ENCODE assay signal across 1 cellular context in the genomic region with DNA sequence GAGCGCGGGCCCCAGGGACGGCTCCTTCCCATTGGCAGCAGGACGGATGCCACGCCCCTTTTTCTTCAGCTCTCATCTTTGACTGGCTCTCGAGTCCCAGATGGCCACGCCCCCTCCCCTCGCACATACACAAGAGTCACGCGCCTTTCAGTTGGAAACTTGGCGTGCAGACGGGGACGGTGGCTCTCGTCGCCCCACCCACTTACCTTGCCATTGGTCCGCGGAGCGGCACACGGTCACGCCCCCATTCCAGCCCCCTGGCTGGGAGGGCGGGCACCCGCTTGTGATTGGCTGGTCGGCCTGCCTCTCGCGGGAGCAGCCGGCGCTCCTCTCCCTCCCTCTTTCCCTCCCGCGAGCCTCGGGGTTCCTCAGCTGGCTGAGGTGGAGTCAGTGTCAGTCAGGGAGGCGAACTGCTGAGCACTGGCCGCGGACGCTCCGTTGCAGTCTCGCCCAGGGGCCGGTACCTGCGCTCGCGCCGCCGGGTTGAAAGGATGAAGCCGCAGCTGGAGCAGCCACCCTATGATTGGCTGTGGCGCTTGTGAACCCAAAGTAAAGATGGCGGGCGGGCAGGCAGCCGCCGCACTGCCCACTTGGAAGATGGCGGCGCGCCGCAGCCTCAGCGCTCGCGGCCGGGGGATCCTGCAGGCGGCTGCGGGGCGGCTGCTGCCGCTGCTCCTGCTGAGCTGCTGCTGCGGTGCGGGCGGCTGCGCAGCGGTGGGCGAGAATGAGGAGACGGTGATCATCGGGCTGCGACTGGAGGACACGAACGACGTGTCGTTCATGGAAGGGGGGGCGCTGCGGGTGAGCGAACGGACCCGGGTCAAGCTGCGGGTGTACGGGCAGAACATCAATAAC.
TF ChIP-seq lines count a peak whose summit lies in the region.

A gene (plus strand): TSS at position 333 of the 855 bp plus-strand sequence. CDS start 187 bp downstream, at position 520.

TF ChIP-seq in K562, 482 proteins besides CTCF, POLR2A, EP300 and RAD21 (continued from another document and continues in another):
- TF ChIP-seq SRSF3 (IDR thresholded peaks at IDR 0.05; ENCODE audit: insufficient read depth, low read length) (no peak), COPS2 (conservative IDR thresholded peaks at IDR 0.05) (no peak), XRCC3 (IDR thresholded peaks at IDR 0.05) (no peak), KAT2B (IDR thresholded peaks at IDR 0.05; ENCODE audit: low read depth, low read length) (no peak), NCOA6 (IDR thresholded peaks at IDR 0.05) (no peak), RB1 (IDR thresholded peaks at IDR 0.05; ENCODE audit: low read depth) (no peak), CAMTA2 (CRISPR knock-in tag; conservative IDR thresholded peaks at IDR 0.05) (no peak), SMARCB1 (IDR thresholded peaks at IDR 0.05; ENCODE audit: insufficient read length, low read depth) (no peak), KDM2B (CRISPR knock-in tag; IDR thresholded peaks at IDR 0.05) (no peak), PHF8 (IDR thresholded peaks at IDR 0.05; ENCODE audit: borderline replicate concordance, low read length) (peak; percentile 80; the same call in 1 of the 2 replicates), NR2C2 (CRISPR knock-in tag; IDR thresholded peaks at IDR 0.05) (no peak), NR2C2 (tag; IDR thresholded peaks at IDR 0.05) (peak; percentile 84), ERF (CRISPR knock-in tag; IDR thresholded peaks at IDR 0.05) (no peak), ZC3H11A (IDR thresholded peaks at IDR 0.05; ENCODE audit: low read depth, low read length) (no peak), HDAC6 (IDR thresholded peaks at IDR 0.05; ENCODE audit: low read depth, low read length) (no peak), NCOA2 (IDR thresholded peaks at IDR 0.05; ENCODE audit: partially characterized antibody in 2 of 2) (no peak), SAP30 (IDR thresholded peaks at IDR 0.05; ENCODE audit: borderline replicate concordance, insufficient read depth, low read depth, low read length, poor library complexity, severe bottlenecking) (peak; percentile 43), BMI1 (IDR thresholded peaks at IDR 0.05; ENCODE audit: low read length) (no peak), KLF1 (tag; IDR thresholded peaks at IDR 0.05) (no peak), NR2C1 (IDR thresholded peaks at IDR 0.05) (no peak; the same call in 1 of the 2 replicates), NR2C1 (tag; IDR thresholded peaks at IDR 0.05) (no peak), NONO (IDR thresholded peaks at IDR 0.05; ENCODE audit: low read depth in 2 of 2, low read length in 1 of 2) (peak in 1 of 2 experiments; percentile 86; a peak in 2 of 4 replicates), NFE2 (IDR thresholded peaks at IDR 0.05; ENCODE audit: low read depth) (no peak), ARID1B (IDR thresholded peaks at IDR 0.05) (no peak), FIP1L1 (IDR thresholded peaks at IDR 0.05; ENCODE audit: low read depth, low read length, poor library complexity, severe bottlenecking) (no peak), IRF2 (CRISPR knock-in tag; IDR thresholded peaks at IDR 0.05) (no peak), ZSCAN32 (CRISPR knock-in tag; IDR thresholded peaks at IDR 0.05) (no peak), DNMT1 (IDR thresholded peaks at IDR 0.05) (no peak), TAF9B (IDR thresholded peaks at IDR 0.05; ENCODE audit: partially characterized antibody) (peak; percentile 23), OTX1 (CRISPR knock-in tag; IDR thresholded peaks at IDR 0.05) (no peak), ZBTB17 (CRISPR knock-in tag; IDR thresholded peaks at IDR 0.05) (no peak), ZNF217 (CRISPR knock-in tag; IDR thresholded peaks at IDR 0.05) (no peak), PCBP1 (IDR thresholded peaks at IDR 0.05; ENCODE audit: low read depth, low read length, poor library complexity, severe bottlenecking) (peak; percentile 48), ASH1L (IDR thresholded peaks at IDR 0.05; ENCODE audit: borderline replicate concordance, low read depth, partially characterized antibody) (no peak), MAFG (tag; conservative IDR thresholded peaks at IDR 0.05) (no peak), GTF2A2 (tag; IDR thresholded peaks at IDR 0.05) (no peak)
- TF ChIP-seq, protein P1, sequence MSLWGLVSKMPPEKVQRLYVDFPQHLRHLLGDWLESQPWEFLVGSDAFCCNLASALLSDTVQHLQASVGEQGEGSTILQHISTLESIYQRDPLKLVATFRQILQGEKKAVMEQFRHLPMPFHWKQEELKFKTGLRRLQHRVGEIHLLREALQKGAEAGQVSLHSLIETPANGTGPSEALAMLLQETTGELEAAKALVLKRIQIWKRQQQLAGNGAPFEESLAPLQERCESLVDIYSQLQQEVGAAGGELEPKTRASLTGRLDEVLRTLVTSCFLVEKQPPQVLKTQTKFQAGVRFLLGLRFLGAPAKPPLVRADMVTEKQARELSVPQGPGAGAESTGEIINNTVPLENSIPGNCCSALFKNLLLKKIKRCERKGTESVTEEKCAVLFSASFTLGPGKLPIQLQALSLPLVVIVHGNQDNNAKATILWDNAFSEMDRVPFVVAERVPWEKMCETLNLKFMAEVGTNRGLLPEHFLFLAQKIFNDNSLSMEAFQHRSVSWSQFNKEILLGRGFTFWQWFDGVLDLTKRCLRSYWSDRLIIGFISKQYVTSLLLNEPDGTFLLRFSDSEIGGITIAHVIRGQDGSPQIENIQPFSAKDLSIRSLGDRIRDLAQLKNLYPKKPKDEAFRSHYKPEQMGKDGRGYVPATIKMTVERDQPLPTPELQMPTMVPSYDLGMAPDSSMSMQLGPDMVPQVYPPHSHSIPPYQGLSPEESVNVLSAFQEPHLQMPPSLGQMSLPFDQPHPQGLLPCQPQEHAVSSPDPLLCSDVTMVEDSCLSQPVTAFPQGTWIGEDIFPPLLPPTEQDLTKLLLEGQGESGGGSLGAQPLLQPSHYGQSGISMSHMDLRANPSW (CRISPR knock-in tag; IDR thresholded peaks at IDR 0.05): no peak
- TF ChIP-seq, protein P2, sequence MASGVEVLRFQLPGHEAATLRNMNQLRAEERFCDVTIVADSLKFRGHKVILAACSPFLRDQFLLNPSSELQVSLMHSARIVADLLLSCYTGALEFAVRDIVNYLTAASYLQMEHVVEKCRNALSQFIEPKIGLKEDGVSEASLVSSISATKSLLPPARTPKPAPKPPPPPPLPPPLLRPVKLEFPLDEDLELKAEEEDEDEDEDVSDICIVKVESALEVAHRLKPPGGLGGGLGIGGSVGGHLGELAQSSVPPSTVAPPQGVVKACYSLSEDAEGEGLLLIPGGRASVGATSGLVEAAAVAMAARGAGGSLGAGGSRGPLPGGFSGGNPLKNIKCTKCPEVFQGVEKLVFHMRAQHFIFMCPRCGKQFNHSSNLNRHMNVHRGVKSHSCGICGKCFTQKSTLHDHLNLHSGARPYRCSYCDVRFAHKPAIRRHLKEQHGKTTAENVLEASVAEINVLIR (CRISPR knock-in tag; IDR thresholded peaks at IDR 0.05): no peak
- TF ChIP-seq, protein P3, sequence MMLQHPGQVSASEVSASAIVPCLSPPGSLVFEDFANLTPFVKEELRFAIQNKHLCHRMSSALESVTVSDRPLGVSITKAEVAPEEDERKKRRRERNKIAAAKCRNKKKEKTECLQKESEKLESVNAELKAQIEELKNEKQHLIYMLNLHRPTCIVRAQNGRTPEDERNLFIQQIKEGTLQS (IDR thresholded peaks at IDR 0.05): no peak
- TF ChIP-seq, protein P3 (CRISPR knock-in tag; conservative IDR thresholded peaks at IDR 0.05): no peak
- TF ChIP-seq, protein P4, sequence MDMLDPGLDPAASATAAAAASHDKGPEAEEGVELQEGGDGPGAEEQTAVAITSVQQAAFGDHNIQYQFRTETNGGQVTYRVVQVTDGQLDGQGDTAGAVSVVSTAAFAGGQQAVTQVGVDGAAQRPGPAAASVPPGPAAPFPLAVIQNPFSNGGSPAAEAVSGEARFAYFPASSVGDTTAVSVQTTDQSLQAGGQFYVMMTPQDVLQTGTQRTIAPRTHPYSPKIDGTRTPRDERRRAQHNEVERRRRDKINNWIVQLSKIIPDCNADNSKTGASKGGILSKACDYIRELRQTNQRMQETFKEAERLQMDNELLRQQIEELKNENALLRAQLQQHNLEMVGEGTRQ (CRISPR knock-in tag; IDR thresholded peaks at IDR 0.05): peak; percentile 71
- TF ChIP-seq, protein P5, sequence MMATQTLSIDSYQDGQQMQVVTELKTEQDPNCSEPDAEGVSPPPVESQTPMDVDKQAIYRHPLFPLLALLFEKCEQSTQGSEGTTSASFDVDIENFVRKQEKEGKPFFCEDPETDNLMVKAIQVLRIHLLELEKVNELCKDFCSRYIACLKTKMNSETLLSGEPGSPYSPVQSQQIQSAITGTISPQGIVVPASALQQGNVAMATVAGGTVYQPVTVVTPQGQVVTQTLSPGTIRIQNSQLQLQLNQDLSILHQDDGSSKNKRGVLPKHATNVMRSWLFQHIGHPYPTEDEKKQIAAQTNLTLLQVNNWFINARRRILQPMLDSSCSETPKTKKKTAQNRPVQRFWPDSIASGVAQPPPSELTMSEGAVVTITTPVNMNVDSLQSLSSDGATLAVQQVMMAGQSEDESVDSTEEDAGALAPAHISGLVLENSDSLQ (IDR thresholded peaks at IDR 0.05): peak; percentile 99
- TF ChIP-seq, protein P6, sequence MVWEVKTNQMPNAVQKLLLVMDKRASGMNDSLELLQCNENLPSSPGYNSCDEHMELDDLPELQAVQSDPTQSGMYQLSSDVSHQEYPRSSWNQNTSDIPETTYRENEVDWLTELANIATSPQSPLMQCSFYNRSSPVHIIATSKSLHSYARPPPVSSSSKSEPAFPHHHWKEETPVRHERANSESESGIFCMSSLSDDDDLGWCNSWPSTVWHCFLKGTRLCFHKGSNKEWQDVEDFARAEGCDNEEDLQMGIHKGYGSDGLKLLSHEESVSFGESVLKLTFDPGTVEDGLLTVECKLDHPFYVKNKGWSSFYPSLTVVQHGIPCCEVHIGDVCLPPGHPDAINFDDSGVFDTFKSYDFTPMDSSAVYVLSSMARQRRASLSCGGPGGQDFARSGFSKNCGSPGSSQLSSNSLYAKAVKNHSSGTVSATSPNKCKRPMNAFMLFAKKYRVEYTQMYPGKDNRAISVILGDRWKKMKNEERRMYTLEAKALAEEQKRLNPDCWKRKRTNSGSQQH (CRISPR knock-in tag; IDR thresholded peaks at IDR 0.05): no peak
- TF ChIP-seq, protein P7, sequence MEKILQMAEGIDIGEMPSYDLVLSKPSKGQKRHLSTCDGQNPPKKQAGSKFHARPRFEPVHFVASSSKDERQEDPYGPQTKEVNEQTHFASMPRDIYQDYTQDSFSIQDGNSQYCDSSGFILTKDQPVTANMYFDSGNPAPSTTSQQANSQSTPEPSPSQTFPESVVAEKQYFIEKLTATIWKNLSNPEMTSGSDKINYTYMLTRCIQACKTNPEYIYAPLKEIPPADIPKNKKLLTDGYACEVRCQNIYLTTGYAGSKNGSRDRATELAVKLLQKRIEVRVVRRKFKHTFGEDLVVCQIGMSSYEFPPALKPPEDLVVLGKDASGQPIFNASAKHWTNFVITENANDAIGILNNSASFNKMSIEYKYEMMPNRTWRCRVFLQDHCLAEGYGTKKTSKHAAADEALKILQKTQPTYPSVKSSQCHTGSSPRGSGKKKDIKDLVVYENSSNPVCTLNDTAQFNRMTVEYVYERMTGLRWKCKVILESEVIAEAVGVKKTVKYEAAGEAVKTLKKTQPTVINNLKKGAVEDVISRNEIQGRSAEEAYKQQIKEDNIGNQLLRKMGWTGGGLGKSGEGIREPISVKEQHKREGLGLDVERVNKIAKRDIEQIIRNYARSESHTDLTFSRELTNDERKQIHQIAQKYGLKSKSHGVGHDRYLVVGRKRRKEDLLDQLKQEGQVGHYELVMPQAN (IDR thresholded peaks at IDR 0.05; ENCODE audit: borderline replicate concordance): peak; percentile 10; the same call in 1 of the 2 replicates
- TF ChIP-seq, protein P8, sequence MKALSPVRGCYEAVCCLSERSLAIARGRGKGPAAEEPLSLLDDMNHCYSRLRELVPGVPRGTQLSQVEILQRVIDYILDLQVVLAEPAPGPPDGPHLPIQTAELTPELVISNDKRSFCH (CRISPR knock-in tag; IDR thresholded peaks at IDR 0.05): no peak
- TF ChIP-seq, protein P8 (tag; IDR thresholded peaks at IDR 0.05): no peak
- TF ChIP-seq, protein P9, sequence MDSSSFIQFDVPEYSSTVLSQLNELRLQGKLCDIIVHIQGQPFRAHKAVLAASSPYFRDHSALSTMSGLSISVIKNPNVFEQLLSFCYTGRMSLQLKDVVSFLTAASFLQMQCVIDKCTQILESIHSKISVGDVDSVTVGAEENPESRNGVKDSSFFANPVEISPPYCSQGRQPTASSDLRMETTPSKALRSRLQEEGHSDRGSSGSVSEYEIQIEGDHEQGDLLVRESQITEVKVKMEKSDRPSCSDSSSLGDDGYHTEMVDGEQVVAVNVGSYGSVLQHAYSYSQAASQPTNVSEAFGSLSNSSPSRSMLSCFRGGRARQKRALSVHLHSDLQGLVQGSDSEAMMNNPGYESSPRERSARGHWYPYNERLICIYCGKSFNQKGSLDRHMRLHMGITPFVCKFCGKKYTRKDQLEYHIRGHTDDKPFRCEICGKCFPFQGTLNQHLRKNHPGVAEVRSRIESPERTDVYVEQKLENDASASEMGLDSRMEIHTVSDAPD (CRISPR knock-in tag; IDR thresholded peaks at IDR 0.05): no peak
- TF ChIP-seq, protein P10, sequence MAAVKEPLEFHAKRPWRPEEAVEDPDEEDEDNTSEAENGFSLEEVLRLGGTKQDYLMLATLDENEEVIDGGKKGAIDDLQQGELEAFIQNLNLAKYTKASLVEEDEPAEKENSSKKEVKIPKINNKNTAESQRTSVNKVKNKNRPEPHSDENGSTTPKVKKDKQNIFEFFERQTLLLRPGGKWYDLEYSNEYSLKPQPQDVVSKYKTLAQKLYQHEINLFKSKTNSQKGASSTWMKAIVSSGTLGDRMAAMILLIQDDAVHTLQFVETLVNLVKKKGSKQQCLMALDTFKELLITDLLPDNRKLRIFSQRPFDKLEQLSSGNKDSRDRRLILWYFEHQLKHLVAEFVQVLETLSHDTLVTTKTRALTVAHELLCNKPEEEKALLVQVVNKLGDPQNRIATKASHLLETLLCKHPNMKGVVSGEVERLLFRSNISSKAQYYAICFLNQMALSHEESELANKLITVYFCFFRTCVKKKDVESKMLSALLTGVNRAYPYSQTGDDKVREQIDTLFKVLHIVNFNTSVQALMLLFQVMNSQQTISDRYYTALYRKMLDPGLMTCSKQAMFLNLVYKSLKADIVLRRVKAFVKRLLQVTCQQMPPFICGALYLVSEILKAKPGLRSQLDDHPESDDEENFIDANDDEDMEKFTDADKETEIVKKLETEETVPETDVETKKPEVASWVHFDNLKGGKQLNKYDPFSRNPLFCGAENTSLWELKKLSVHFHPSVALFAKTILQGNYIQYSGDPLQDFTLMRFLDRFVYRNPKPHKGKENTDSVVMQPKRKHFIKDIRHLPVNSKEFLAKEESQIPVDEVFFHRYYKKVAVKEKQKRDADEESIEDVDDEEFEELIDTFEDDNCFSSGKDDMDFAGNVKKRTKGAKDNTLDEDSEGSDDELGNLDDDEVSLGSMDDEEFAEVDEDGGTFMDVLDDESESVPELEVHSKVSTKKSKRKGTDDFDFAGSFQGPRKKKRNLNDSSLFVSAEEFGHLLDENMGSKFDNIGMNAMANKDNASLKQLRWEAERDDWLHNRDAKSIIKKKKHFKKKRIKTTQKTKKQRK (IDR thresholded peaks at IDR 0.05; ENCODE audit: borderline replicate concordance, low read depth, low read length): no peak
